Comparison of ENCODE assay signal across 21 cellular contexts in genomic region chr9:117919594-117919993, GRCh38.
"Had no signal": no experiment of that assay in that cellular context is flagged by ENCODE, and none has a peak within 500 bp of the region (broad histone marks: within the 10 kb centered on the region; RNA-seq: fewer than 3 reads in every experiment).

No MANE protein-coding gene starts in this region.

- H3K36me3 ChIP-seq: ascending aorta, Peyer's patch, SJCRH30 had no signal

- H3K4me1 ChIP-seq: ascending aorta, body of pancreas, Peyer's patch, SJCRH30 had no signal

- DNase-seq: activated B cell treated with CpG ODN at 0.5 μM for 24 hours; activated CD4-positive, alpha-beta T cell treated with anti-CD3 and anti-CD28 coated beads for 1 hour; activated CD4-positive, alpha-beta T cell treated with anti-CD3 and anti-CD28 coated beads, Interleukin-2, amount 10 ng/mL, durations not matched to agents 24 days and 14 days; activated CD4-positive, alpha-beta T cell treated with anti-CD3 and anti-CD28 coated beads, Interleukin-2, amount 50 U/mL, for 48 hours; activated CD8-positive, alpha-beta memory T cell treated with anti-CD3 and anti-CD28 coated beads, Interleukin-2, amount 10 ng/mL, durations not matched to agents 7 days and 5 days; activated effector memory CD4-positive, alpha-beta T cell treated with anti-CD3 and anti-CD28 coated beads, Interleukin-2, amount 50 U/mL, for 16 hours; activated naive CD4-positive, alpha-beta T cell treated with Interleukin-2 at 50 U/mL for 16 hours; activated naive CD8-positive, alpha-beta T cell treated with anti-CD3 and anti-CD28 coated beads, Interleukin-2, amount 50 U/mL, for 24 hours; activated T-cell treated with anti-CD3 and anti-CD28 coated beads, Interleukin-2, amount 50 U/mL, for 4 hours; amniotic stem cell; body of pancreas; central memory CD4-positive, alpha-beta T cell; NCI-H1092; NCI-H2029 treated with DMSO at 0.1 percent for 48 hours; NCI-H748 treated with DMSO at 0.1 percent for 48 hours; Peyer's patch; Right ventricle myocardium superior; SJCRH30 had no signal

- H3K27me3 ChIP-seq: ascending aorta, body of pancreas, Peyer's patch, SJCRH30 had no signal

- H3K9me3 ChIP-seq: ascending aorta, body of pancreas, Peyer's patch, SJCRH30 had no signal

- H3K27ac ChIP-seq: ascending aorta, body of pancreas, KMS-11, Peyer's patch, RWPE1, SJCRH30 had no signal

- H3K4me3 ChIP-seq: ascending aorta, body of pancreas, Peyer's patch, SJCRH30 had no signal
